Comparison of ENCODE assay signal across 29 cellular contexts in the genomic region with DNA sequence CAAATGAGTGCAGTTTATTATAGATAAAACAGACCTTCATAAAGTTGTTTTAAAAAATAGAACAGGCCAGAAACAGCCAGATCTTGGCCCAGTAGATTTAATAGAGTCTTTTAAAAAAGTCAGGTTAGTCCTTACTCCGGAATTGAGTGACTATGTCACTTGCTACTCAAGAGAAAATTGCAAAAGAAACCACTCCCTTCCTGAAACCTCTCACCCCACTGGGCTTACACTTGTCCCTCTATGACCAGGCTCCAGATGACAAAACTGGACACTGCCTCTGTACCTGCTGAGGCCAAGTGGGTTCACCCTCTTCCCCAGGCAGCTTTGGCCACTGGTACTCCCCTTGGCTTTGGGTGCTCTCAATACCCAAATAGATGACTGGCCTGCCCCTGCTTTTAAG.
"Had no signal": no experiment of that assay in that cellular context is flagged by ENCODE, and none has a peak within 500 bp of the region (broad histone marks: within the 10 kb centered on the region; RNA-seq: fewer than 3 reads in every experiment).

No MANE protein-coding gene starts in this region.

- H3K27ac Mint-ChIP-seq: naive thymus-derived CD4-positive, alpha-beta T cell; natural killer cell; nephron; neural progenitor cell; progenitor cell of endocrine pancreas; stimulated activated effector memory CD8-positive, alpha-beta T cell treated with anti-CD3 and anti-CD28 coated beads, Interleukin-12 subunit alpha, Interleukin-12 subunit beta, amount 100 ng/mL, for 72 hours; stimulated activated naive CD8-positive, alpha-beta T cell treated with anti-CD3 and anti-CD28 coated beads, Interleukin-15, amount 100 ng/mL, for 72 hours had no signal

- H3K4me1 Mint-ChIP-seq: naive thymus-derived CD4-positive, alpha-beta T cell; natural killer cell; nephron; neural progenitor cell; stimulated activated effector memory CD8-positive, alpha-beta T cell treated with anti-CD3 and anti-CD28 coated beads, Interleukin-12 subunit alpha, Interleukin-12 subunit beta, amount 100 ng/mL, for 72 hours; stimulated activated naive CD8-positive, alpha-beta T cell treated with anti-CD3 and anti-CD28 coated beads, Interleukin-15, amount 100 ng/mL, for 72 hours had no signal

- H3K9me3 Mint-ChIP-seq: nephron; neural progenitor cell; stimulated activated naive CD8-positive, alpha-beta T cell treated with anti-CD3 and anti-CD28 coated beads, Interleukin-15, amount 100 ng/mL, for 72 hours had no signal

- H2AFZ ChIP-seq: neural progenitor cell, parathyroid adenoma had no signal

- DNase-seq: naive thymus-derived CD4-positive, alpha-beta T cell; natural killer cell; occipital lobe; ovary; posterior cingulate gyrus; psoas muscle; right cardiac atrium; right lobe of liver; sigmoid colon; small intestine; stimulated activated CD4-positive, alpha-beta T cell treated with anti-CD3 and anti-CD28 coated beads, Interleukin-15, amount 100 ng/mL, for 24 hours; stimulated activated CD4-positive, alpha-beta T cell treated with anti-CD3 and anti-CD28 coated beads, Interleukin-2, amount 100 ng/mL, for 24 hours; stimulated activated CD4-positive, alpha-beta T cell treated with anti-CD3 and anti-CD28 coated beads, Interleukin-2, amount 100 ng/mL, for 48 hours; stimulated activated CD4-positive, alpha-beta T cell treated with anti-CD3 and anti-CD28 coated beads, Interleukin-4, amount 100 ng/mL, for 24 hours; stimulated activated naive CD4-positive, alpha-beta T cell; stimulated activated naive CD8-positive, alpha-beta T cell treated with anti-CD3 and anti-CD28 coated beads, Interleukin-15, amount 100 ng/mL, for 72 hours; stimulated activated naive CD8-positive, alpha-beta T cell treated with anti-CD3 and anti-CD28 coated beads, Interleukin-15, Interleukin-2, amounts not matched to agents 100 U/mL and 50 U/mL, for 24 hours; substantia nigra; testis; tibial artery; transverse colon; upper lobe of right lung; uterus had no signal

- H3K27ac ChIP-seq: neural progenitor cell, ovary, parathyroid adenoma, psoas muscle, right lobe of liver, sigmoid colon, suprapubic skin, testis, tibial artery, transverse colon, upper lobe of right lung, uterus had no signal

- H3K4me2 ChIP-seq: neural progenitor cell had no signal

- H3K4me3 Mint-ChIP-seq: naive thymus-derived CD4-positive, alpha-beta T cell; natural killer cell; nephron; neural progenitor cell; stimulated activated effector memory CD8-positive, alpha-beta T cell treated with anti-CD3 and anti-CD28 coated beads, Interleukin-12 subunit alpha, Interleukin-12 subunit beta, amount 100 ng/mL, for 72 hours; stimulated activated naive CD8-positive, alpha-beta T cell treated with anti-CD3 and anti-CD28 coated beads, Interleukin-15, amount 100 ng/mL, for 72 hours had no signal

- H3K36me3 Mint-ChIP-seq: naive thymus-derived CD4-positive, alpha-beta T cell; natural killer cell; neural progenitor cell; stimulated activated effector memory CD8-positive, alpha-beta T cell treated with anti-CD3 and anti-CD28 coated beads, Interleukin-12 subunit alpha, Interleukin-12 subunit beta, amount 100 ng/mL, for 72 hours had no signal

- H3K9ac ChIP-seq: neural progenitor cell, parathyroid adenoma had no signal

- H3K27me3 Mint-ChIP-seq: naive thymus-derived CD4-positive, alpha-beta T cell; progenitor cell of endocrine pancreas; stimulated activated naive CD8-positive, alpha-beta T cell treated with anti-CD3 and anti-CD28 coated beads, Interleukin-15, amount 100 ng/mL, for 72 hours had no signal

- H3K4me1 ChIP-seq: parathyroid adenoma, psoas muscle, right lobe of liver, sigmoid colon, suprapubic skin, testis, tibial artery, transverse colon, upper lobe of right lung, uterus had no signal

- FAIRE-seq: small intestine had no signal

- H3K9me3 ChIP-seq: ovary, psoas muscle, right lobe of liver, sigmoid colon, suprapubic skin, testis, tibial artery, transverse colon, upper lobe of right lung, uterus had no signal

- H3K27me3 ChIP-seq: neural progenitor cell, ovary, right lobe of liver, sigmoid colon, suprapubic skin, testis, transverse colon, upper lobe of right lung, uterus had no signal

- H3K79me2 ChIP-seq: parathyroid adenoma had no signal

- ATAC-seq: naive thymus-derived CD4-positive, alpha-beta T cell; natural killer cell; psoas muscle; right cardiac atrium; right lobe of liver; stimulated activated effector memory CD8-positive, alpha-beta T cell treated with anti-CD3 and anti-CD28 coated beads, Interleukin-12 subunit alpha, Interleukin-12 subunit beta, amount 100 ng/mL, for 72 hours; stimulated activated naive CD8-positive, alpha-beta T cell treated with anti-CD3 and anti-CD28 coated beads, Interleukin-15, amount 100 ng/mL, for 72 hours; stimulated activated naive CD8-positive, alpha-beta T cell treated with anti-CD3 and anti-CD28 coated beads, Interleukin-15, Interleukin-2, amounts not matched to agents 100 U/mL and 50 U/mL, for 24 hours; upper lobe of right lung had no signal

- H3K4me3 ChIP-seq: neural progenitor cell, ovary, psoas muscle, right lobe of liver, sigmoid colon, suprapubic skin, testis, tibial artery, transverse colon, upper lobe of right lung, uterus had no signal

- H3K36me3 ChIP-seq: neural progenitor cell, ovary, right lobe of liver, sigmoid colon, suprapubic skin, tibial artery, transverse colon, upper lobe of right lung, uterus had no signal
